16 cellular contexts compared by ENCODE assay signal in the genomic region with DNA sequence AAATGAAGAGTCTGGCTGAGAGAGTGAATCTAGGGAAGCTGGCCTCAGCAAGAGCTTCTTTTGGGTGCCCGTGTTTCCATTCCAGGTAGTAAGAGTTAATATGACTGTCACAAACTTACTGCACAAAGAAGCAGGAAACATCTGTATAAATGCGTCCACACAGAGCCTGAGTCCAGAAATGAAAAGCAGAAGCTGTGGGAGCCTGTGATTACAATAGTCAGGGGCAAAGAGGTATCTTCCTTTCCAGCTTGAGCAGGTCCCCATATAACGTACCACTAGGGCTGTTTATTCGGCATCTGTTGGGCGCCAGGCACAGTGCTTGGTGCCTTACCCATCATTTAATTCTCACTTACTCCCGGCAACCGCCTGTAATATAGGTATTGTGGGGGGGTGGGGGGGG. TPM values are rescaled to one million over a fixed set of nuclear protein-coding genes. Genes with fewer than 3 reads are reported as not detected.
DNase-seq lines count a peak whose midpoint lies in the region; ATAC-seq and TF ChIP-seq lines count a peak whose summit lies in the region.
"Had no signal": no experiment of that assay in that cellular context is flagged by ENCODE, and none has a peak within 500 bp of the region (broad histone marks: within the 10 kb centered on the region; RNA-seq: fewer than 3 reads in every experiment).

No MANE protein-coding gene starts in this region.

- H3K27ac ChIP-seq in BLaER1 treated with 17β-estradiol and CSF1 and Interleukin-3, amounts not matched to agents 10 nM and 100 nM: peak overlapping the region; percentile 5 to 94 (median 80); a peak in 19 of 22 replicates
- H3K27ac ChIP-seq in neutrophil: peak overlapping the region; percentile 98
- no peak overlapping the region for H3K27ac ChIP-seq in ovary
- H3K27ac ChIP-seq: PC-9 had no signal

- no peak overlapping the region for H3K4me3 Mint-ChIP-seq in central memory CD8-positive, alpha-beta T cell
- H3K4me3 Mint-ChIP-seq: mesothelial cell of epicardium, T-helper 17 cell had no signal

- peaks cover 34 to 62% (median 54%) of the 10 kb centered on the region in 10 experiments for H3K4me1 ChIP-seq in BLaER1 treated with 17β-estradiol and CSF1 and Interleukin-3, amounts not matched to agents 10 nM and 100 nM
- H3K4me1 ChIP-seq in neutrophil (ENCODE audit: control insufficient read depth in 1 of 2, insufficient read depth in 1 of 2, low read depth in 1 of 2, low read length in 1 of 2) (peaks cover 45% of the 10 kb centered on the region in 2 experiments), ovary (ENCODE audit: insufficient read depth) (no peaks in the 10 kb centered on the region)

- no peaks in the 10 kb centered on the region for H3K9me3 ChIP-seq in BLaER1 treated with 17β-estradiol and CSF1 and Interleukin-3, amounts not matched to agents 10 nM and 100 nM (replicated peaks in 1 of 11)
- no peaks in the 10 kb centered on the region for H3K9me3 ChIP-seq in neutrophil
- no peaks in the 10 kb centered on the region for H3K9me3 ChIP-seq in ovary

- no peak overlapping the region for H3K4me3 ChIP-seq in BLaER1 treated with 17β-estradiol and CSF1 and Interleukin-3, amounts not matched to agents 10 nM and 100 nM
- H3K4me3 ChIP-seq in neutrophil (ENCODE audit: low read depth in 1 of 2, low read length in 1 of 2) (peak overlapping the region; percentile 56 to 67), ovary (no peak overlapping the region)
- H3K4me3 ChIP-seq: PC-9 had no signal

- no peaks in the 10 kb centered on the region for H3K4me1 Mint-ChIP-seq in central memory CD8-positive, alpha-beta T cell
- H3K4me1 Mint-ChIP-seq: T-helper 17 cell had no signal

- no peaks in the 10 kb centered on the region for H4K20me1 ChIP-seq in BLaER1 treated with 17β-estradiol and CSF1 and Interleukin-3, amounts not matched to agents 10 nM and 100 nM

- no peak for TF ChIP-seq EP300 in ovary (IDR thresholded peaks at IDR 0.05)

- H3K9me3 Mint-ChIP-seq in central memory CD8-positive, alpha-beta T cell: no peaks in the 10 kb centered on the region
- H3K9me3 Mint-ChIP-seq: mesothelial cell of epicardium had no signal

- peak; percentile 59 for TF ChIP-seq CTCF in neutrophil (IDR thresholded peaks at IDR 0.05)
- no peak for TF ChIP-seq CTCF in ovary (IDR thresholded peaks at IDR 0.05)

- H3K4me2 ChIP-seq in BLaER1 treated with 17β-estradiol and CSF1 and Interleukin-3, amounts not matched to agents 10 nM and 100 nM: peak overlapping the region; percentile 41 to 91 (median 68); a peak in 21 of 22 replicates
- H3K4me2 ChIP-seq: PC-9 had no signal

- no peak for TF ChIP-seq POLR2A in ovary (IDR thresholded peaks at IDR 0.05)

- no peaks in the 10 kb centered on the region for H3K36me3 ChIP-seq in BLaER1 treated with 17β-estradiol and CSF1 and Interleukin-3, amounts not matched to agents 10 nM and 100 nM
- no peaks in the 10 kb centered on the region for H3K36me3 ChIP-seq in neutrophil
- no peaks in the 10 kb centered on the region for H3K36me3 ChIP-seq in ovary

- ATAC-seq in central memory CD8-positive, alpha-beta T cell (replicated peaks; ENCODE audit: extremely low read depth, poor library complexity, severe bottlenecking): peak; percentile 49
- ATAC-seq in HG03108 (IDR thresholded peaks at IDR 0.05; ENCODE audit: unreplicated experiment): no peak
- ATAC-seq in GM18867 (IDR thresholded peaks at IDR 0.05; ENCODE audit: unreplicated experiment): no peak
- ATAC-seq: T-helper 17 cell had no signal

- peak overlapping the region in 8 of 11 experiments; percentile 49 to 81 (median 62); a peak in 14 of 22 replicates for H3K9ac ChIP-seq in BLaER1 treated with 17β-estradiol and CSF1 and Interleukin-3, amounts not matched to agents 10 nM and 100 nM

- 37 to 66% (median 46%) methylated on average over 7 of the region's 7 CpGs for WGBS in ovary, 3 donors

- H3K36me3 Mint-ChIP-seq in central memory CD8-positive, alpha-beta T cell (ENCODE audit: insufficient read depth): peaks cover 3% of the 10 kb centered on the region
- H3K36me3 Mint-ChIP-seq: mesothelial cell of epicardium had no signal

- no peaks in the 10 kb centered on the region for H3K27me3 Mint-ChIP-seq in central memory CD8-positive, alpha-beta T cell
- H3K27me3 Mint-ChIP-seq: T-helper 17 cell had no signal

- DNase-seq in MV-4-11 (lab: John Stamatoyannopoulos, UW): peak; percentile 89
- DNase-seq in central memory CD8-positive, alpha-beta T cell (ENCODE audit: low spot score in 2 of 2): no peak
- no peak for DNase-seq in ovary
- no peak for DNase-seq in DMS153 (lab: John Stamatoyannopoulos, UW)
- DNase-seq: activated CD4-positive, alpha-beta T cell treated with anti-CD3 and anti-CD28 coated beads, Interleukin-2, amount 50 U/mL, for 48 hours; activated gamma-delta T cell; MM.1S; NCI-H226; stimulated activated CD8-positive, alpha-beta memory T cell treated with anti-CD3 and anti-CD28 coated beads, Interleukin-4, amount 100 ng/mL, for 48 hours; T-helper 17 cell had no signal

- H3K27me3 ChIP-seq in BLaER1 treated with 17β-estradiol and CSF1 and Interleukin-3, amounts not matched to agents 10 nM and 100 nM: no peaks in the 10 kb centered on the region
- H3K27me3 ChIP-seq in neutrophil: no peaks in the 10 kb centered on the region
- no peaks in the 10 kb centered on the region for H3K27me3 ChIP-seq in ovary

- intact Hi-C loops in ovary (cut with DNase I): no loop called here

- no peak overlapping the region for H3K27ac Mint-ChIP-seq in central memory CD8-positive, alpha-beta T cell (ENCODE audit: low read depth)
- H3K27ac Mint-ChIP-seq: mesothelial cell of epicardium, T-helper 17 cell had no signal

RNA-seq across cellular contexts. Expression of a gene that starts 40.5 kb away (rescaled TPM):
- 10 to 100 TPM in 1 of 7 donors, 1 to 10 TPM in 6; 6.0 to 12.9 (median 7.6) TPM for total RNA-seq in ovary
- 1 to 10 TPM; 4.1 to 4.8 TPM for polyA plus RNA-seq in ovary

RNA-seq across cellular contexts. Expression of a gene that starts 50.0 kb away (rescaled TPM):
- total RNA-seq in ovary: under 1 TPM in 5 of 7 donors, not detected in 2; 0.07 to 0.34 (median 0.26) TPM
- polyA plus RNA-seq in ovary: 1 to 10 TPM in 1 of 2 donors, under 1 TPM in 1; 0.08 to 1.2 TPM

Comparison
In these comparisons a context has a peak if more than half of its experiments do, and no peak if none do; other contexts are left out.
1. H3K27ac ChIP-seq: peak in BLaER1 treated with 17β-estradiol and CSF1 and Interleukin-3, amounts not matched to agents 10 nM and 100 nM (11 of 11) and neutrophil (single experiment); none in ovary (0 of 2).
2. H3K4me3 ChIP-seq: peak in neutrophil (2 of 2); none in BLaER1 treated with 17β-estradiol and CSF1 and Interleukin-3, amounts not matched to agents 10 nM and 100 nM (0 of 10) and ovary (single experiment).